Comparison of ENCODE assay signal across 11 cellular contexts in the genomic region with DNA sequence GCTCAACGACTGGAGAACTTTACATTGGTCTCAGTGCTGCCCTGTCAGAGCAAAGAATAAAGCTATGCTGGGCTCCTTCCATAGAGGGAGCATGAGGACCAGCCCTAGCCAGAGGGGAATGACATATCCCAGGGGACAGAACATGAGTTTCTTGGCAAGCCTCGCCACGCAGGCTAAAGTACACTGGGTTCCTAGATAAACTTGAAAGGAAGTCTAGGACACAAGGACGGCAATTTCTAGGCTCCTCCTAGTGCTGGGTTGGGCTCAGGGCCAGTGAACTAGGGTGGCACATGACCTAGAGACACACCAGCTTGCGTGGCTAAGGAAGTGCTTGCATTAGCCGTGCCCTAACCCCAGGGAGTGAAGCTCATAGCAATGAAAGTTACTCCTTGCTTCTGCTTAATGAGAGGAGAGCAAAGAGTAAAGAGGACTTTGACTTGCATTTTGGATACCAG.
DNase-seq lines count a peak whose midpoint lies in the region; ATAC-seq, FAIRE-seq and TF ChIP-seq lines count a peak whose summit lies in the region.
"Had no signal": no experiment of that assay in that cellular context is flagged by ENCODE, and none has a peak within 500 bp of the region (broad histone marks: within the 10 kb centered on the region; RNA-seq: fewer than 3 reads in every experiment).

No MANE protein-coding gene starts in this region.

- CTCF ChIA-PET in endothelial cell of umbilical vein (lab: Charles Lee), result interaction anchor here (0.6 to 2.9 kb wide), 4 partner anchors 10 to 144 kb away, joined by 3 to 10 read pairs (median 6); no protein-coding TSS in a partner anchor

- H3K4me3 Mint-ChIP-seq in T-helper 2 cell treated with Interferon-gamma antibody and Interleukin-4, amounts not matched to agents 5 μg/mL and 100 μg/mL, for 36 hours, result no peak overlapping the region

- no TSS peak for BruUV-seq in endothelial cell of umbilical vein (replicated peaks; lab: Mats Ljungman, UMichigan)

- TF ChIP-seq POLR2A in endothelial cell of umbilical vein (IDR thresholded peaks at IDR 0.05; ENCODE audit: low read depth, low read length) (no peak), lower leg skin (IDR thresholded peaks at IDR 0.05) (no peak)

- WGBS in lower leg skin, 2 donors, result 23 to 30% methylated on average over 6 of the region's 6 CpGs

- H3K4me3 ChIP-seq in endothelial cell of umbilical vein (replicated peaks in 1 of 3; ENCODE audit: insufficient read depth in 1 of 3, low read depth in 1 of 3, low read length in 3 of 3) (no peak overlapping the region), lower leg skin (ENCODE audit: low read depth, poor library complexity, severe bottlenecking) (no peak overlapping the region)

- H3K79me2 ChIP-seq in endothelial cell of umbilical vein (ENCODE audit: control insufficient read depth, insufficient read depth, low read length), result no peaks in the 10 kb centered on the region

- no peak overlapping the region for H3K9ac ChIP-seq in endothelial cell of umbilical vein (replicated peaks; ENCODE audit: extremely low read depth, insufficient read depth, low read length)

- no peaks in the 10 kb centered on the region for H3K9me1 ChIP-seq in endothelial cell of umbilical vein (replicated peaks; ENCODE audit: control insufficient read depth, extremely low read depth, insufficient read depth, low read length)

- DNase-seq in DMS 273 (lab: John Stamatoyannopoulos, UW; ENCODE audit: unreplicated experiment), result peak; percentile 63
- no peak for DNase-seq in DMS 273 treated with DMSO at 0.1 percent for 48 hours (lab: John Stamatoyannopoulos, UW)
- peak; percentile 45 for DNase-seq in endothelial cell of umbilical vein (ENCODE audit: low read depth, low spot score)
- DNase-seq in lower leg skin (ENCODE audit: low spot score in 2 of 2), result peak; percentile 87 to 91
- DNase-seq in ureter (ENCODE audit: low spot score), result peak; percentile 74
- DNase-seq in stimulated activated naive CD4-positive, alpha-beta T cell treated with Interleukin-2 at 50 U/mL for 16 hours (lab: John Stamatoyannopoulos, UW), result no peak
- DNase-seq in T-helper 2 cell treated with Interferon-gamma antibody and Interleukin-4, amounts not matched to agents 5 μg/mL and 100 μg/mL, for 36 hours (ENCODE audit: low spot score), result no peak
- DNase-seq: 8988T had no signal

- dilution Hi-C loops in endothelial cell of umbilical vein (cut with MboI; ENCODE audit: extremely low pct_ligation_motif_present, low sequenced_read_pairs), result no loop called here

- no peak for ATAC-seq in GM21367 (IDR thresholded peaks at IDR 0.05; ENCODE audit: unreplicated experiment)

- intact Hi-C loops in endothelial cell of umbilical vein (cut with micrococcal nuclease), result no loop called here
- intact Hi-C loops in lower leg skin (cut with DNase I; ENCODE audit: low total_unique reads), result no loop called here

- H3K36me3 ChIP-seq in endothelial cell of umbilical vein (ENCODE audit: control insufficient read depth in 2 of 2, extremely low read depth in 1 of 2, insufficient read depth in 2 of 2, low read length in 2 of 2), result no peaks in the 10 kb centered on the region

- TF ChIP-seq CTCF in endothelial cell of umbilical vein (IDR thresholded peaks at IDR 0.05; ENCODE audit: extremely low read depth in 1 of 2, insufficient read depth in 1 of 2, low read depth in 1 of 2, low read length in 2 of 2) (no peak), lower leg skin (IDR thresholded peaks at IDR 0.05) (no peak)

- no peak overlapping the region for H3K4me2 ChIP-seq in endothelial cell of umbilical vein (ENCODE audit: insufficient read depth, low read length)

- H4K20me1 ChIP-seq in endothelial cell of umbilical vein (replicated peaks; ENCODE audit: control insufficient read depth, extremely low read depth, insufficient read depth, low read length), result no peaks in the 10 kb centered on the region

- H3K27ac Mint-ChIP-seq in T-helper 2 cell treated with Interferon-gamma antibody and Interleukin-4, amounts not matched to agents 5 μg/mL and 100 μg/mL, for 36 hours, result no peak overlapping the region

- H2AFZ ChIP-seq in endothelial cell of umbilical vein (ENCODE audit: low read depth, low read length), result no peak overlapping the region

- H3K36me3 Mint-ChIP-seq in T-helper 2 cell treated with Interferon-gamma antibody and Interleukin-4, amounts not matched to agents 5 μg/mL and 100 μg/mL, for 36 hours (ENCODE audit: low read depth), result peaks cover 37% of the 10 kb centered on the region

- no peaks in the 10 kb centered on the region for H3K27me3 Mint-ChIP-seq in T-helper 2 cell treated with Interferon-gamma antibody and Interleukin-4, amounts not matched to agents 5 μg/mL and 100 μg/mL, for 36 hours (ENCODE audit: low read depth)

- H3K27ac ChIP-seq in endothelial cell of umbilical vein (ENCODE audit: insufficient read depth, low read depth, low read length), result no peak overlapping the region

- POLR2A ChIA-PET in endothelial cell of umbilical vein (lab: Charles Lee), result no interaction called here

- H3K9me3 ChIP-seq in endothelial cell of umbilical vein (replicated peaks; ENCODE audit: control insufficient read depth, insufficient read depth, low read length), result no peaks in the 10 kb centered on the region

- H3K27me3 ChIP-seq in endothelial cell of umbilical vein (ENCODE audit: control insufficient read depth in 2 of 2, insufficient read depth in 2 of 2, low read length in 2 of 2), result no peaks in the 10 kb centered on the region

- no peak for FAIRE-seq in endothelial cell of umbilical vein (lab: Jason Lieb, UNC)
- FAIRE-seq: frontal cortex, GM12892 had no signal

- H3K4me1 Mint-ChIP-seq in T-helper 2 cell treated with Interferon-gamma antibody and Interleukin-4, amounts not matched to agents 5 μg/mL and 100 μg/mL, for 36 hours (ENCODE audit: low read depth), result no peaks in the 10 kb centered on the region

- peaks cover 28% of the 10 kb centered on the region for H3K9me3 Mint-ChIP-seq in T-helper 2 cell treated with Interferon-gamma antibody and Interleukin-4, amounts not matched to agents 5 μg/mL and 100 μg/mL, for 36 hours

- no peaks in the 10 kb centered on the region for H3K4me1 ChIP-seq in endothelial cell of umbilical vein (ENCODE audit: control insufficient read depth, extremely low read depth, insufficient read depth, low read length)

TF ChIP-seq in endothelial cell of umbilical vein, 7 proteins besides CTCF, POLR2A, EP300 and RAD21:
- no peak for TF ChIP-seq POLR2AphosphoS5 (IDR thresholded peaks at IDR 0.05; ENCODE audit: insufficient read depth, low read depth, low read length)
- TF ChIP-seq EZH2 (IDR thresholded peaks at IDR 0.05; ENCODE audit: borderline replicate concordance, low read depth, low read length, severe bottlenecking), result no peak
- no peak for TF ChIP-seq GATA2 (IDR thresholded peaks at IDR 0.05; ENCODE audit: insufficient read depth, insufficient read length, low read depth, low read length)
- no peak for TF ChIP-seq JUN (IDR thresholded peaks at IDR 0.05; ENCODE audit: borderline replicate concordance, insufficient read depth, insufficient read length, low read depth)
- TF ChIP-seq, protein P1, sequence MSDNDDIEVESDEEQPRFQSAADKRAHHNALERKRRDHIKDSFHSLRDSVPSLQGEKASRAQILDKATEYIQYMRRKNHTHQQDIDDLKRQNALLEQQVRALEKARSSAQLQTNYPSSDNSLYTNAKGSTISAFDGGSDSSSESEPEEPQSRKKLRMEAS (IDR thresholded peaks at IDR 0.05; ENCODE audit: insufficient read depth, insufficient read length), result no peak
- no peak for TF ChIP-seq MYC (IDR thresholded peaks at IDR 0.05; ENCODE audit: low read depth, low read length)
- TF ChIP-seq FOS (IDR thresholded peaks at IDR 0.05; ENCODE audit: borderline replicate concordance, insufficient read depth, low read length), result no peak

Comparison
In these comparisons a context has a peak if more than half of its experiments do, and no peak if none do; other contexts are left out.
1. DNase-seq: peak in DMS 273 (single experiment), endothelial cell of umbilical vein (single experiment), lower leg skin (2 of 2) and ureter (single experiment); none in DMS 273 treated with DMSO at 0.1 percent for 48 hours (single experiment), stimulated activated naive CD4-positive, alpha-beta T cell treated with Interleukin-2 at 50 U/mL for 16 hours (single experiment) and T-helper 2 cell treated with Interferon-gamma antibody and Interleukin-4, amounts not matched to agents 5 μg/mL and 100 μg/mL, for 36 hours (single experiment).